ENCODE assay signal across 8 cellular contexts in the genomic region with DNA sequence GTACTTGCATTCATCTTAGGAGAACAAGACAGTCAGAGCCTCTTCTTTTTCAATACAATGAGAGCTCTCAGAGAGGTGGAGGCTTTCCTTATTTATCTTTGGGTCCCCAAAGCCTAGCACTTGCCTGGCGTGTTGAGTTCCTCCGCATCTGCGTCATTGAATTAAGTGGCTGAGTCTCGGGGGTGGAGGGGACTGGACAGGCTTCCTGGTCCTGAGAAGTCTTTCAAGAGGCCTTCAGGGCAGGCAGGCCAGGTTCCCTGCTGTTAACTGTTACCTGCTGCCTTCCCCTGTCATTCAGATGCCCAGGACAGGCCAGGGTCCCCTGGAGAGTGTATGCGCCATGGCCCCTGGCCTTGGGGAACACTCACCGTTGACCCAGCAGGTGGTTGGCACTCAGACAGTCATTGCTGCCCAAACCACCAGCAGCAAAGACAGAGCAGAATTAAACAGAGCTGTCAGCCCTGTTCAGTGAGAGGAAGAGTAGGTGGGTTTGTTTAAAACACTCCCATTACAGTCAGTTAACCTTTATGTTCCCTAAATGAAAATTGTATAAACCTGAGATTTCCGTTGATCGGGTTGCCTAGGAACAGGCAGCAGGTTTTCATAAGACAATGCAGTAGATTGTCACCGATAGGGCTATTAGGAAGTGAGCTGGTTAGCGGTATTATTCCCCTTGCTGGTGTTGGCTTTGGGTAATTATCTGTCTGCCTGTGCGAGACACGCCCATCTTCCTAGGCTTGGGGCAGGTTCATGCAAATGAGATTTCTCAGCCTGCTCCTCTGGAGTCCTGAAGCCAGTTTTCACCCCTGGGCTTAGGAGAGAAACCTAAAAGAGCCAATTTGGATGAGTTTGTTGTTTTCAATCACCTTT.
DNase-seq lines count a peak whose midpoint lies in the region; ATAC-seq and TF ChIP-seq lines count a peak whose summit lies in the region.

No MANE protein-coding gene starts in this region.

- TF ChIP-seq RAD21 in neural cell (conservative IDR thresholded peaks at IDR 0.05) = no peak

- H3K4me1 Mint-ChIP-seq in activated CD8-positive, alpha-beta T cell treated with anti-CD3 and anti-CD28 coated beads, Interleukin-2, amount 10 ng/mL, durations not matched to agents 7 days and 5 days (ENCODE audit: low read depth) = peaks cover 53% of the 10 kb centered on the region

- TF ChIP-seq CTCF in neural cell (IDR thresholded peaks at IDR 0.05; ENCODE audit: poor library complexity, severe bottlenecking) (no peak), coronary artery (IDR thresholded peaks at IDR 0.05) (no peak)

- H3K27me3 Mint-ChIP-seq in activated CD8-positive, alpha-beta T cell treated with anti-CD3 and anti-CD28 coated beads, Interleukin-2, amount 10 ng/mL, durations not matched to agents 7 days and 5 days (ENCODE audit: low read depth) = no peaks in the 10 kb centered on the region

- peaks cover 24% of the 10 kb centered on the region for H3K36me3 Mint-ChIP-seq in activated CD8-positive, alpha-beta T cell treated with anti-CD3 and anti-CD28 coated beads, Interleukin-2, amount 10 ng/mL, durations not matched to agents 7 days and 5 days (ENCODE audit: low read depth)

- no peak for TF ChIP-seq EP300 in neural cell (conservative IDR thresholded peaks at IDR 0.05; ENCODE audit: poor library complexity, severe bottlenecking)

- peak overlapping the region; percentile 49 for H3K27ac Mint-ChIP-seq in activated CD8-positive, alpha-beta T cell treated with anti-CD3 and anti-CD28 coated beads, Interleukin-2, amount 10 ng/mL, durations not matched to agents 7 days and 5 days

- H3K9me3 ChIP-seq in neural cell (ENCODE audit: low read length) = no peaks in the 10 kb centered on the region

- peak overlapping the region; percentile 55 for H3K4me3 ChIP-seq in neural cell (ENCODE audit: low read length)
- H3K4me3 ChIP-seq in coronary artery = no peak overlapping the region

- peak overlapping the region; percentile 57 for H3K4me2 ChIP-seq in neural cell (ENCODE audit: low read length)

- no peaks in the 10 kb centered on the region for H3K9me2 ChIP-seq in neural cell (ENCODE audit: insufficient read depth, low read length)

- peak overlapping the region; percentile 44 for H3K9ac ChIP-seq in neural cell (ENCODE audit: low read length)

- no peak overlapping the region for H2AFZ ChIP-seq in neural cell (ENCODE audit: low read depth, low read length)

- peak; percentile 15 for DNase-seq in NCI-H2029 treated with DMSO at 0.1 percent for 48 hours (lab: John Stamatoyannopoulos, UW)
- DNase-seq in activated CD8-positive, alpha-beta T cell treated with anti-CD3 and anti-CD28 coated beads, Interleukin-2, amount 10 ng/mL, durations not matched to agents 7 days and 5 days = peak; percentile 27
- DNase-seq in AG08395 (ENCODE audit: low spot score) = no peak
- DNase-seq in coronary artery (ENCODE audit: low spot score) = no peak
- DNase-seq in SHP77 (lab: John Stamatoyannopoulos, UW) = no peak

- no peaks in the 10 kb centered on the region for H3K27me3 ChIP-seq in neural cell (ENCODE audit: insufficient read depth, low read depth, low read length)

- POLR2A ChIA-PET in activated CD8-positive, alpha-beta T cell treated with anti-CD3 and anti-CD28 coated beads, Interleukin-2, amount 10 ng/mL, durations not matched to agents 7 days and 5 days (lab: Charles Lee) = no interaction called here

- H4K20me1 ChIP-seq in neural cell (ENCODE audit: insufficient read depth) = no peaks in the 10 kb centered on the region

- CTCF ChIA-PET in activated CD8-positive, alpha-beta T cell treated with anti-CD3 and anti-CD28 coated beads, Interleukin-2, amount 10 ng/mL, durations not matched to agents 7 days and 5 days (lab: Charles Lee) = interaction anchor here (0.6 to 2.0 kb wide), 5 partner anchors 13 to 321 kb away, joined by 3 to 6 read pairs (median 3); no protein-coding TSS in a partner anchor

- H3K36me3 ChIP-seq in neural cell (ENCODE audit: insufficient read depth, low read length) = no peaks in the 10 kb centered on the region

- no peaks in the 10 kb centered on the region for H3K79me2 ChIP-seq in neural cell (replicated peaks; ENCODE audit: insufficient read depth, low read length)

- ATAC-seq in GM21447 (IDR thresholded peaks at IDR 0.05; ENCODE audit: unreplicated experiment) = peak; percentile 51
- ATAC-seq in activated CD8-positive, alpha-beta T cell treated with anti-CD3 and anti-CD28 coated beads, Interleukin-2, amount 10 ng/mL, durations not matched to agents 7 days and 5 days = peak; percentile 73
- ATAC-seq in GM21526 (IDR thresholded peaks at IDR 0.05; ENCODE audit: low FRiP score, unreplicated experiment) = no peak

- peaks cover 10% of the 10 kb centered on the region for H3K9me3 Mint-ChIP-seq in activated CD8-positive, alpha-beta T cell treated with anti-CD3 and anti-CD28 coated beads, Interleukin-2, amount 10 ng/mL, durations not matched to agents 7 days and 5 days (ENCODE audit: insufficient read depth)

- H3F3A ChIP-seq in neural cell (ENCODE audit: insufficient read depth, low read length, poor library complexity, severe bottlenecking) = no peaks in the 10 kb centered on the region

- H3K27ac ChIP-seq in neural cell (ENCODE audit: low read length) (peak overlapping the region; percentile 70), coronary artery (no peak overlapping the region)

- H3K4me3 Mint-ChIP-seq in activated CD8-positive, alpha-beta T cell treated with anti-CD3 and anti-CD28 coated beads, Interleukin-2, amount 10 ng/mL, durations not matched to agents 7 days and 5 days = no peak overlapping the region

TF ChIP-seq in neural cell, 6 proteins besides CTCF, POLR2A, EP300 and RAD21:
- TF ChIP-seq TAF1 (IDR thresholded peaks at IDR 0.05; ENCODE audit: low read depth) = peak; percentile 32
- TF ChIP-seq MXI1 (conservative IDR thresholded peaks at IDR 0.05; ENCODE audit: poor library complexity, severe bottlenecking) = no peak
- peak; percentile 17 for TF ChIP-seq POLR2AphosphoS5 (IDR thresholded peaks at IDR 0.05)

Comparison
In these comparisons a context has a peak if more than half of its experiments do, and no peak if none do; other contexts are left out.
1. DNase-seq: peak in NCI-H2029 treated with DMSO at 0.1 percent for 48 hours (single experiment) and activated CD8-positive, alpha-beta T cell treated with anti-CD3 and anti-CD28 coated beads, Interleukin-2, amount 10 ng/mL, durations not matched to agents 7 days and 5 days (single experiment); none in AG08395 (single experiment), coronary artery (single experiment) and SHP77 (0 of 2).